In the genomic region with DNA sequence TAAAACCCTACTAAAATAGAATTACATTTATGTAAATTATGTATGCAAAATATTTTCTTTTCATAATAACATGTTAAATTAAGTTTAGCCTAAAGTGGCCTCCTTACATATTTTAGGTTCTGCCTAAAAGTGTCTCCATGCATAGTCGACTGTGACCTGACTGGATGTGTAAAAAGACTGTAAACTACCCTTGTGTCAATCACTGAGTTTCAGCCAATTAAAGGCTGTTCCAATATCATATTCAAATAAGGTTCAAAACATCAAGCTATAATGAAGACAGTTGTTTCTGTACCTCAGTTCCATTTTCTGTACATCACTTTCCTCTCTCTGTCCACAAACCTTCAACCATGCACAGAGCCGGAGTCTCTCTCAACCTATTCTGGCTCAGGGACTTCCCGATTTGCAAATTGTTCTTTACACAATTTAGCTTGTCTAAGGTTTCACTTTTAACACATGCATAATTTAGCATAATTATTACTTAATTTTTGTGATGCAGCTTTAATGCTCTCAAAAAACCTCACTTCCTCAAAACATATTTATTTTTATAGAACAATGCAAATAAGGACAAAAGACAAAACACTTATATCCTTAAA, we compare ENCODE assay signal across 9 cellular contexts.
DNase-seq lines count a peak whose midpoint lies in the region; ATAC-seq and TF ChIP-seq lines count a peak whose summit lies in the region.
"Had no signal": no experiment of that assay in that cellular context is flagged by ENCODE, and none has a peak within 500 bp of the region (broad histone marks: within the 10 kb centered on the region; RNA-seq: fewer than 3 reads in every experiment).

No MANE protein-coding gene starts in this region.

- no peak overlapping the region for H3K27ac ChIP-seq in substantia nigra (ENCODE audit: low read depth, low read length, poor library complexity, severe bottlenecking)
- H3K27ac ChIP-seq in SK-N-SH (ENCODE audit: low read depth in 2 of 2, low read length in 1 of 2) = no peak overlapping the region

- H3K4me3 ChIP-seq in GM12865 (ENCODE audit: low read depth, low read length) (no peak overlapping the region), SK-N-SH (ENCODE audit: low read depth in 2 of 2, low read length in 1 of 2) (no peak overlapping the region)

- no peaks in the 10 kb centered on the region; the same call in 1 of the 2 replicates for H3K9me3 ChIP-seq in SK-N-SH

- peak; percentile 82 for DNase-seq in GM12865 (ENCODE audit: low read depth)
- peak; percentile 55 for DNase-seq in NCI-H526 treated with DMSO at 0.1 percent for 48 hours (lab: John Stamatoyannopoulos, UW)
- DNase-seq in erythroblast (lab: John Stamatoyannopoulos, UW) = no peak
- DNase-seq in midbrain (lab: John Stamatoyannopoulos, UW) = no peak
- DNase-seq in substantia nigra (lab: John Stamatoyannopoulos, UW) = no peak
- DNase-seq in SK-N-SH = no peak
- DNase-seq: nucleus accumbens had no signal

- no peak overlapping the region for H3K4me2 ChIP-seq in SK-N-SH

- H3K36me3 ChIP-seq in SK-N-SH (replicated peaks in 1 of 2; ENCODE audit: control insufficient read depth in 1 of 2, insufficient read depth in 2 of 2, low read length in 1 of 2) = peaks cover 0 to 36% of the 10 kb centered on the region in 2 experiments

- peaks cover 5 to 6% of the 10 kb centered on the region in 2 experiments; a peak in 2 of 4 replicates for H3K4me1 ChIP-seq in SK-N-SH (ENCODE audit: control insufficient read depth in 1 of 2, insufficient read depth in 2 of 2, low read depth in 1 of 2, low read length in 1 of 2)

- ATAC-seq in GM19467 (IDR thresholded peaks at IDR 0.05; ENCODE audit: unreplicated experiment) (peak; percentile 92), HG02973 (IDR thresholded peaks at IDR 0.05; ENCODE audit: unreplicated experiment) (peak; percentile 92)

- TF ChIP-seq CTCF in GM12865 (IDR thresholded peaks at IDR 0.05; ENCODE audit: insufficient read depth, low read depth, low read length, missing control alignments) (no peak), SK-N-SH (IDR thresholded peaks at IDR 0.05) (no peak)

- no peak for TF ChIP-seq RAD21 in SK-N-SH (IDR thresholded peaks at IDR 0.05; ENCODE audit: low read length)

- no peak overlapping the region for H3K9ac ChIP-seq in SK-N-SH

- 91% methylated on average over 3 of the region's 3 CpGs for WGBS in SK-N-SH (ENCODE audit: low lambda C conversion rate)

- H3F3A ChIP-seq in SK-N-SH (replicated peaks; ENCODE audit: insufficient read depth) = peaks cover 22% of the 10 kb centered on the region

- no peak overlapping the region for H2AFZ ChIP-seq in SK-N-SH (ENCODE audit: low read depth)

- CTCF ChIA-PET in SK-N-SH (lab: Yijun Ruan, JAX) = no interaction called here

- no peaks in the 10 kb centered on the region for H3K9me2 ChIP-seq in SK-N-SH

- no peaks in the 10 kb centered on the region for H3K27me3 ChIP-seq in SK-N-SH (ENCODE audit: insufficient read depth)

- no peak for TF ChIP-seq POLR2A in erythroblast (IDR thresholded peaks at IDR 0.05; ENCODE audit: low read length)

- H4K20me1 ChIP-seq in SK-N-SH (ENCODE audit: insufficient read depth) = peaks cover 30% of the 10 kb centered on the region

- peaks cover 100% of the 10 kb centered on the region for H3K79me2 ChIP-seq in SK-N-SH (ENCODE audit: insufficient read depth)

- POLR2A ChIA-PET in SK-N-SH (lab: Yijun Ruan, JAX) = interaction anchor here (0.6 kb wide), 1 partner anchor 1308 kb away, joined by 5 read pairs; no protein-coding TSS in a partner anchor

- TF ChIP-seq EP300 in SK-N-SH (IDR thresholded peaks at IDR 0.05; ENCODE audit: borderline replicate concordance in 1 of 2, low read depth in 1 of 2, low read length in 1 of 2) = no peak

TF ChIP-seq in SK-N-SH, 30 proteins besides CTCF, POLR2A, EP300 and RAD21:
- TF ChIP-seq TEAD4 (IDR thresholded peaks at IDR 0.05; ENCODE audit: borderline replicate concordance, insufficient read depth) = no peak
- no peak for TF ChIP-seq FOSL2 (IDR thresholded peaks at IDR 0.05; ENCODE audit: borderline replicate concordance, low read depth)
- no peak for TF ChIP-seq FOXM1 (IDR thresholded peaks at IDR 0.05; ENCODE audit: low read depth)
- TF ChIP-seq SIN3A (IDR thresholded peaks at IDR 0.05; ENCODE audit: borderline replicate concordance, low read depth, low read length) = no peak
- TF ChIP-seq MEF2A (IDR thresholded peaks at IDR 0.05; ENCODE audit: borderline replicate concordance, low read depth) = no peak
- TF ChIP-seq, protein P1, sequence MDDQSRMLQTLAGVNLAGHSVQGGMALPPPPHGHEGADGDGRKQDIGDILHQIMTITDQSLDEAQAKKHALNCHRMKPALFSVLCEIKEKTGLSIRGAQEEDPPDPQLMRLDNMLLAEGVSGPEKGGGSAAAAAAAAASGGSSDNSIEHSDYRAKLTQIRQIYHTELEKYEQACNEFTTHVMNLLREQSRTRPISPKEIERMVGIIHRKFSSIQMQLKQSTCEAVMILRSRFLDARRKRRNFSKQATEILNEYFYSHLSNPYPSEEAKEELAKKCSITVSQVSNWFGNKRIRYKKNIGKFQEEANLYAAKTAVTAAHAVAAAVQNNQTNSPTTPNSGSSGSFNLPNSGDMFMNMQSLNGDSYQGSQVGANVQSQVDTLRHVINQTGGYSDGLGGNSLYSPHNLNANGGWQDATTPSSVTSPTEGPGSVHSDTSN (IDR thresholded peaks at IDR 0.05) = no peak
- TF ChIP-seq CHD2 (IDR thresholded peaks at IDR 0.05; ENCODE audit: low read length, partially characterized antibody) = no peak
- no peak for TF ChIP-seq YY1 (IDR thresholded peaks at IDR 0.05; ENCODE audit: low read depth)
TF ChIP-seq in SK-N-SH: peak in this region for 0.

Comparison
In these comparisons a context has a peak if more than half of its experiments do, and no peak if none do; other contexts are left out.
1. DNase-seq: peak in GM12865 (single experiment) and NCI-H526 treated with DMSO at 0.1 percent for 48 hours (single experiment); none in erythroblast (0 of 2), midbrain (single experiment), substantia nigra (0 of 49) and SK-N-SH (single experiment).